In genomic region chrX:119870626-119871131, GRCh38 we compare ENCODE assay signal across 8 cellular contexts. TPM values are rescaled to one million over a fixed set of nuclear protein-coding genes. Genes with fewer than 3 reads are reported as not detected.
DNase-seq lines count a peak whose midpoint lies in the region; ATAC-seq and TF ChIP-seq lines count a peak whose summit lies in the region.

No MANE protein-coding gene starts in this region.

- POLR2A ChIA-PET in CD4-positive, alpha-beta T cell (lab: Charles Lee) = interaction anchor here (0.6 to 3.0 kb wide), 16 partner anchors 9 to 691 kb away, joined by 3 to 63 read pairs (median 4); partner anchors contain the start of genes RPL39, SEPTIN6, SLC25A5 and UPF3B

- peak overlapping the region; percentile 79 for H3K4me3 ChIP-seq in fibroblast of the aortic adventitia (ENCODE audit: low read depth, low read length)
- peak overlapping the region; percentile 76 for H3K4me3 ChIP-seq in neural progenitor cell

- H2AFZ ChIP-seq in neural progenitor cell (replicated peaks) = no peak overlapping the region

- DNase-seq in CD4-positive, alpha-beta T cell = peak in 9 of 10 experiments; percentile 9 to 40 (median 15)
- DNase-seq in NCI-H2171 (lab: John Stamatoyannopoulos, UW) (peak; percentile 1), fibroblast of the aortic adventitia (ENCODE audit: low read depth) (no peak), neural progenitor cell (ENCODE audit: low spot score) (peak; percentile 37), KG1 (lab: John Stamatoyannopoulos, UW) (no peak), SKM-1 treated with dmso at 0.1 percent for 144 hours (lab: John Stamatoyannopoulos, UW; ENCODE audit: unreplicated experiment) (no peak)
- DNase-seq in activated T-helper 1 cell treated with anti-CD3 and anti-CD28 coated beads, Interleukin-12 subunit alpha, Interleukin-12 subunit beta, Interleukin-2, Interleukin-4 antibody, amounts not matched to agents 30 ng/mL and 10 ng/mL and 1 ng/mL, durations not matched to agents 14 hours and 24 hours and 36 hours (ENCODE audit: low spot score) = no peak

- H3F3A ChIP-seq in neural progenitor cell (ENCODE audit: low read depth) = peaks cover 17% of the 10 kb centered on the region

- peaks cover 37% of the 10 kb centered on the region for H3K36me3 Mint-ChIP-seq in CD4-positive, alpha-beta T cell (ENCODE audit: low read depth)
- H3K36me3 Mint-ChIP-seq in activated T-helper 1 cell treated with anti-CD3 and anti-CD28 coated beads, Interleukin-12 subunit alpha, Interleukin-12 subunit beta, Interleukin-2, Interleukin-4 antibody, amounts not matched to agents 30 ng/mL and 10 ng/mL and 1 ng/mL, durations not matched to agents 14 hours and 24 hours and 36 hours (ENCODE audit: low read depth) = peaks cover 13% of the 10 kb centered on the region
- no peaks in the 10 kb centered on the region for H3K36me3 Mint-ChIP-seq in neural progenitor cell

- H3K4me3 Mint-ChIP-seq in CD4-positive, alpha-beta T cell = peak overlapping the region; percentile 97
- peak overlapping the region; percentile 99 for H3K4me3 Mint-ChIP-seq in activated T-helper 1 cell treated with anti-CD3 and anti-CD28 coated beads, Interleukin-12 subunit alpha, Interleukin-12 subunit beta, Interleukin-2, Interleukin-4 antibody, amounts not matched to agents 30 ng/mL and 10 ng/mL and 1 ng/mL, durations not matched to agents 14 hours and 24 hours and 36 hours
- H3K4me3 Mint-ChIP-seq in neural progenitor cell = peak overlapping the region; percentile 96

- H3K9me3 ChIP-seq in CD4-positive, alpha-beta T cell (ENCODE audit: control insufficient read depth, low read length) = no peaks in the 10 kb centered on the region
- H3K9me3 ChIP-seq in neural progenitor cell (ENCODE audit: low read depth) = no peaks in the 10 kb centered on the region

- TF ChIP-seq CTCF in CD4-positive, alpha-beta T cell (IDR thresholded peaks at IDR 0.05) = no peak
- TF ChIP-seq CTCF in fibroblast of the aortic adventitia (IDR thresholded peaks at IDR 0.05; ENCODE audit: insufficient read depth, low read length) (no peak), neural progenitor cell (IDR thresholded peaks at IDR 0.05) (no peak)

- CTCF ChIA-PET in CD4-positive, alpha-beta T cell (lab: Charles Lee) = no interaction called here

- peak overlapping the region; percentile 94 for H3K27ac Mint-ChIP-seq in CD4-positive, alpha-beta T cell
- H3K27ac Mint-ChIP-seq in activated T-helper 1 cell treated with anti-CD3 and anti-CD28 coated beads, Interleukin-12 subunit alpha, Interleukin-12 subunit beta, Interleukin-2, Interleukin-4 antibody, amounts not matched to agents 30 ng/mL and 10 ng/mL and 1 ng/mL, durations not matched to agents 14 hours and 24 hours and 36 hours = peak overlapping the region; percentile 100
- peak overlapping the region; percentile 68 for H3K27ac Mint-ChIP-seq in neural progenitor cell

- peak overlapping the region; percentile 9 for H3K9ac ChIP-seq in neural progenitor cell

- ATAC-seq in CD4-positive, alpha-beta T cell (ENCODE audit: poor library complexity) = peak; percentile 20
- peak; percentile 27 for ATAC-seq in GM21528 (IDR thresholded peaks at IDR 0.05; ENCODE audit: low FRiP score, unreplicated experiment)

- H3K36me3 ChIP-seq in neural progenitor cell = no peaks in the 10 kb centered on the region

- no peaks in the 10 kb centered on the region for H3K27me3 Mint-ChIP-seq in CD4-positive, alpha-beta T cell
- no peaks in the 10 kb centered on the region for H3K27me3 Mint-ChIP-seq in activated T-helper 1 cell treated with anti-CD3 and anti-CD28 coated beads, Interleukin-12 subunit alpha, Interleukin-12 subunit beta, Interleukin-2, Interleukin-4 antibody, amounts not matched to agents 30 ng/mL and 10 ng/mL and 1 ng/mL, durations not matched to agents 14 hours and 24 hours and 36 hours (ENCODE audit: insufficient read depth)
- peaks cover 2% of the 10 kb centered on the region for H3K27me3 Mint-ChIP-seq in neural progenitor cell (ENCODE audit: insufficient read depth, low read depth)

- H3K4me1 ChIP-seq in neural progenitor cell = no peaks in the 10 kb centered on the region

- H3K9me3 Mint-ChIP-seq in CD4-positive, alpha-beta T cell = no peaks in the 10 kb centered on the region
- H3K9me3 Mint-ChIP-seq in activated T-helper 1 cell treated with anti-CD3 and anti-CD28 coated beads, Interleukin-12 subunit alpha, Interleukin-12 subunit beta, Interleukin-2, Interleukin-4 antibody, amounts not matched to agents 30 ng/mL and 10 ng/mL and 1 ng/mL, durations not matched to agents 14 hours and 24 hours and 36 hours = no peaks in the 10 kb centered on the region
- peaks cover 10% of the 10 kb centered on the region for H3K9me3 Mint-ChIP-seq in neural progenitor cell

- peaks cover 27% of the 10 kb centered on the region for H3K4me1 Mint-ChIP-seq in CD4-positive, alpha-beta T cell (ENCODE audit: low read depth)
- H3K4me1 Mint-ChIP-seq in activated T-helper 1 cell treated with anti-CD3 and anti-CD28 coated beads, Interleukin-12 subunit alpha, Interleukin-12 subunit beta, Interleukin-2, Interleukin-4 antibody, amounts not matched to agents 30 ng/mL and 10 ng/mL and 1 ng/mL, durations not matched to agents 14 hours and 24 hours and 36 hours (ENCODE audit: low read depth) = peaks cover 5% of the 10 kb centered on the region
- peaks cover 10% of the 10 kb centered on the region for H3K4me1 Mint-ChIP-seq in neural progenitor cell

- peak overlapping the region; percentile 77 for H3K4me2 ChIP-seq in neural progenitor cell

- no peaks in the 10 kb centered on the region for H3K27me3 ChIP-seq in CD4-positive, alpha-beta T cell (ENCODE audit: control insufficient read depth, insufficient read depth, low read length)
- H3K27me3 ChIP-seq in neural progenitor cell = no peaks in the 10 kb centered on the region

- intact Hi-C loops in CD4-positive, alpha-beta T cell (cut with DNase I, micrococcal nuclease) = loop anchor here (1.0 to 10.0 kb wide), 7 partner anchors 16 to 296 kb away; partner anchors contain the start of genes NKAP (in 1 of the 2), RPL39 (in 1 of the 2), UBE2A (in 1 of the 2) and UPF3B (in 1 of the 2)
- intact Hi-C loops in activated T-helper 1 cell treated with anti-CD3 and anti-CD28 coated beads, Interleukin-12 subunit alpha, Interleukin-12 subunit beta, Interleukin-2, Interleukin-4 antibody, amounts not matched to agents 30 ng/mL and 10 ng/mL and 1 ng/mL, durations not matched to agents 14 hours and 24 hours and 36 hours (cut with micrococcal nuclease) = loop anchor here (1.0 to 5.0 kb wide), 11 partner anchors 10 to 690 kb away; partner anchors contain the start of genes CUL4B, NKRF, RPL39 and SEPTIN6

- peaks cover 24% of the 10 kb centered on the region for H3K79me2 ChIP-seq in neural progenitor cell (ENCODE audit: low read depth)

- peak overlapping the region; percentile 87 for H3K27ac ChIP-seq in CD4-positive, alpha-beta T cell (ENCODE audit: low read depth, low read length)
- H3K27ac ChIP-seq in neural progenitor cell = no peak overlapping the region

- no peaks in the 10 kb centered on the region for H4K20me1 ChIP-seq in neural progenitor cell (ENCODE audit: low read depth)

RNA-seq across cellular contexts. Expression of gene RNF113A, which starts 0.9 kb away (rescaled TPM):
- total RNA-seq in CD4-positive, alpha-beta T cell = 10 to 100 TPM; 32.5 to 33.5 TPM
- total RNA-seq in activated T-helper 1 cell treated with anti-CD3 and anti-CD28 coated beads, Interleukin-12 subunit alpha, Interleukin-12 subunit beta, Interleukin-2, Interleukin-4 antibody, amounts not matched to agents 30 ng/mL and 10 ng/mL and 1 ng/mL, durations not matched to agents 14 hours and 24 hours and 36 hours = 28.8 and 29.7 TPM in 2 replicates
- total RNA-seq in fibroblast of the aortic adventitia (ENCODE audit: low replicate concordance) (10.0 and 11.7 TPM in 2 replicates), neural progenitor cell (ENCODE audit: low replicate concordance) (10.9 and 11.3 TPM in 2 replicates)

RNA-seq across cellular contexts. Expression of gene NDUFA1, which starts 1.0 kb away (rescaled TPM):
- 10 to 100 TPM; 45.4 to 46.2 TPM for total RNA-seq in CD4-positive, alpha-beta T cell
- 71.2 and 72.8 TPM in 2 replicates for total RNA-seq in activated T-helper 1 cell treated with anti-CD3 and anti-CD28 coated beads, Interleukin-12 subunit alpha, Interleukin-12 subunit beta, Interleukin-2, Interleukin-4 antibody, amounts not matched to agents 30 ng/mL and 10 ng/mL and 1 ng/mL, durations not matched to agents 14 hours and 24 hours and 36 hours
- total RNA-seq in fibroblast of the aortic adventitia (ENCODE audit: low replicate concordance) (63.3 and 111 TPM in 2 replicates), neural progenitor cell (ENCODE audit: low replicate concordance) (44.1 and 57.9 TPM in 2 replicates)

RNA-seq across cellular contexts. Expression of gene UPF3B, which starts 17.9 kb away (rescaled TPM):
- total RNA-seq in CD4-positive, alpha-beta T cell = 1 to 10 TPM; 4.7 to 5.7 TPM
- total RNA-seq in activated T-helper 1 cell treated with anti-CD3 and anti-CD28 coated beads, Interleukin-12 subunit alpha, Interleukin-12 subunit beta, Interleukin-2, Interleukin-4 antibody, amounts not matched to agents 30 ng/mL and 10 ng/mL and 1 ng/mL, durations not matched to agents 14 hours and 24 hours and 36 hours = 11.0 and 13.0 TPM in 2 replicates
- 2.1 and 7.5 TPM in 2 replicates for total RNA-seq in fibroblast of the aortic adventitia (ENCODE audit: low replicate concordance)
- total RNA-seq in neural progenitor cell (ENCODE audit: low replicate concordance) = 12.4 and 21.7 TPM in 2 replicates

RNA-seq across cellular contexts. Expression of gene AKAP14, which starts 25.0 kb away (rescaled TPM):
- not detected for total RNA-seq in CD4-positive, alpha-beta T cell
- not detected in 2 replicates for total RNA-seq in activated T-helper 1 cell treated with anti-CD3 and anti-CD28 coated beads, Interleukin-12 subunit alpha, Interleukin-12 subunit beta, Interleukin-2, Interleukin-4 antibody, amounts not matched to agents 30 ng/mL and 10 ng/mL and 1 ng/mL, durations not matched to agents 14 hours and 24 hours and 36 hours
- total RNA-seq in fibroblast of the aortic adventitia (ENCODE audit: low replicate concordance) = not detected in 2 replicates
- total RNA-seq in neural progenitor cell (ENCODE audit: low replicate concordance) = not detected in 2 replicates

Comparison
In these comparisons a context has a peak if more than half of its experiments do, and no peak if none do; other contexts are left out.
1. DNase-seq: peak in CD4-positive, alpha-beta T cell (9 of 10), NCI-H2171 (single experiment) and neural progenitor cell (single experiment); none in activated T-helper 1 cell treated with anti-CD3 and anti-CD28 coated beads, Interleukin-12 subunit alpha, Interleukin-12 subunit beta, Interleukin-2, Interleukin-4 antibody, amounts not matched to agents 30 ng/mL and 10 ng/mL and 1 ng/mL, durations not matched to agents 14 hours and 24 hours and 36 hours (single experiment), fibroblast of the aortic adventitia (single experiment), KG1 (single experiment) and SKM-1 treated with dmso at 0.1 percent for 144 hours (single experiment).
2. Peak in every context shown above with its lines, with median percentiles within 50 percentile points of each other: H3K27ac Mint-ChIP-seq and H3K4me3 Mint-ChIP-seq.